ENCODE assay signal across 8 cellular contexts in genomic region chr7:110090113-110090820, GRCh38.
DNase-seq lines count a peak whose midpoint lies in the region; ATAC-seq and TF ChIP-seq lines count a peak whose summit lies in the region.

No MANE protein-coding gene starts in this region.

- in situ Hi-C loops in HAP-1 (cut with MboI; ENCODE audit: low sequenced_read_pairs) = no loop called here

- H3K4me3 Mint-ChIP-seq in natural killer cell = no peak overlapping the region

- ATAC-seq in GM21447 (IDR thresholded peaks at IDR 0.05; ENCODE audit: unreplicated experiment) (no peak), natural killer cell (no peak), HG03039 (IDR thresholded peaks at IDR 0.05; ENCODE audit: unreplicated experiment) (no peak)

- no peaks in the 10 kb centered on the region for H3K36me3 Mint-ChIP-seq in natural killer cell

- intact Hi-C loops in natural killer cell (cut with micrococcal nuclease) = no loop called here

- H3K4me1 Mint-ChIP-seq in natural killer cell = no peaks in the 10 kb centered on the region

- no peak overlapping the region for H3K4me3 ChIP-seq in HAP-1

- peaks cover 7 to 13% of the 10 kb centered on the region in 2 donors for H3K9me3 Mint-ChIP-seq in natural killer cell

- H3K27me3 ChIP-seq in HAP-1 (ENCODE audit: low read depth) = no peaks in the 10 kb centered on the region

- DNase-seq in D341Med (ENCODE audit: low spot score) (peak; percentile 43), HAP-1 (ENCODE audit: low spot score in 2 of 2) (peak; percentile 34 to 43), SKM-1 (lab: John Stamatoyannopoulos, UW; ENCODE audit: unreplicated experiment) (peak; percentile 1), iPS-NIHi7 (ENCODE audit: extremely low spot score) (peak; percentile 34), hypothalamus (lab: John Stamatoyannopoulos, UW) (no peak), natural killer cell (no peak)

- H3K27ac Mint-ChIP-seq in natural killer cell = no peak overlapping the region

- no peaks in the 10 kb centered on the region for H3K9me3 ChIP-seq in HAP-1

- no peaks in the 10 kb centered on the region for H3K36me3 ChIP-seq in HAP-1 (replicated peaks)

- no peaks in the 10 kb centered on the region for H3K27me3 Mint-ChIP-seq in natural killer cell (ENCODE audit: low read depth in 2 of 2)

- no peaks in the 10 kb centered on the region for H3K4me1 ChIP-seq in HAP-1

- TF ChIP-seq CTCF in natural killer cell (IDR thresholded peaks at IDR 0.05) = no peak

Comparison
In these comparisons a context has a peak if more than half of its experiments do, and no peak if none do; other contexts are left out.
1. DNase-seq: peak in D341Med (single experiment), HAP-1 (2 of 2), SKM-1 (single experiment) and iPS-NIHi7 (single experiment); none in hypothalamus (0 of 51) and natural killer cell (single experiment).